1 cellular context compared by ENCODE assay signal in the genomic region with DNA sequence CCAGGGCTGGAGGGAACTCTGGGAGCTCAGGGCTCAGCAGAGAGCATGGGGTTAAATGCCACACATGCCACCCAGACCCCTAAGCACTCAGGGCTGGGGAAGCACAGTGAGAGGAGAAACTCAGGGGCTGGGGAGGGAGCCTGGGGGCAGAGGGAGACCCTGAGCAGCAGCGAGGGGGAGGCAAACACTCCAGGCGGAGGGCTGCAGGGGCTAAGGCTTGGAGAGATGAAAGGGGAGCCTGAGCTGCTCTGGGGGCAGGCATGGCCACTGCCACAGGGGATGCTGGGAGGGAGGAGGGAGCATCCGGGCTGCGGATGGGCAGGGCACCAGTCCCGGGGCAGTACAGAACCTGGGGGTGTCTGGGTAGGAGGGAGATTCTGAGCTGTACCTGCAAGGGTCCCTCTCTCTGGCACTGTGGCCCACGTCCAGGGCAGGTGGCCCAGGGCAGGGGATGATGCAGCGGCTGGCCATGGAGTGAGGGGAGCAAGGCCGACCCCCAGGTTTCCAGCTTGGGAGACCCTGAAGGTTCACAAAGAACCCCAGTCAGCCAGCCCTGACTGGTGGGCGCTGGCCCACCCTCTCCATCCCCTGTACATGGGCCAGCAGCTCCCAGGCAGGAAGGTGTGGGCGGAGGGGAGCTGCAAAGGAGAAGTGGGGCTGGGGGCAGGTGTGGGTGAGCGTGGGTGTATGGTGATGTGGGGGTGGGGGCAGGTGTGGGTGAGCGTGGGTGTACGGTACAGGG.
TF ChIP-seq lines count a peak whose summit lies in the region.

No MANE protein-coding gene starts in this region.

TF ChIP-seq in GM23338, 12 proteins besides CTCF, POLR2A, EP300 and RAD21:
- TF ChIP-seq, protein P1, sequence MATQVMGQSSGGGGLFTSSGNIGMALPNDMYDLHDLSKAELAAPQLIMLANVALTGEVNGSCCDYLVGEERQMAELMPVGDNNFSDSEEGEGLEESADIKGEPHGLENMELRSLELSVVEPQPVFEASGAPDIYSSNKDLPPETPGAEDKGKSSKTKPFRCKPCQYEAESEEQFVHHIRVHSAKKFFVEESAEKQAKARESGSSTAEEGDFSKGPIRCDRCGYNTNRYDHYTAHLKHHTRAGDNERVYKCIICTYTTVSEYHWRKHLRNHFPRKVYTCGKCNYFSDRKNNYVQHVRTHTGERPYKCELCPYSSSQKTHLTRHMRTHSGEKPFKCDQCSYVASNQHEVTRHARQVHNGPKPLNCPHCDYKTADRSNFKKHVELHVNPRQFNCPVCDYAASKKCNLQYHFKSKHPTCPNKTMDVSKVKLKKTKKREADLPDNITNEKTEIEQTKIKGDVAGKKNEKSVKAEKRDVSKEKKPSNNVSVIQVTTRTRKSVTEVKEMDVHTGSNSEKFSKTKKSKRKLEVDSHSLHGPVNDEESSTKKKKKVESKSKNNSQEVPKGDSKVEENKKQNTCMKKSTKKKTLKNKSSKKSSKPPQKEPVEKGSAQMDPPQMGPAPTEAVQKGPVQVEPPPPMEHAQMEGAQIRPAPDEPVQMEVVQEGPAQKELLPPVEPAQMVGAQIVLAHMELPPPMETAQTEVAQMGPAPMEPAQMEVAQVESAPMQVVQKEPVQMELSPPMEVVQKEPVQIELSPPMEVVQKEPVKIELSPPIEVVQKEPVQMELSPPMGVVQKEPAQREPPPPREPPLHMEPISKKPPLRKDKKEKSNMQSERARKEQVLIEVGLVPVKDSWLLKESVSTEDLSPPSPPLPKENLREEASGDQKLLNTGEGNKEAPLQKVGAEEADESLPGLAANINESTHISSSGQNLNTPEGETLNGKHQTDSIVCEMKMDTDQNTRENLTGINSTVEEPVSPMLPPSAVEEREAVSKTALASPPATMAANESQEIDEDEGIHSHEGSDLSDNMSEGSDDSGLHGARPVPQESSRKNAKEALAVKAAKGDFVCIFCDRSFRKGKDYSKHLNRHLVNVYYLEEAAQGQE (IDR thresholded peaks at IDR 0.05; ENCODE audit: unreplicated experiment) = no peak
- TF ChIP-seq NANOG (IDR thresholded peaks at IDR 0.05; ENCODE audit: borderline replicate concordance) (no peak), STAT1 (IDR thresholded peaks at IDR 0.05; ENCODE audit: unreplicated experiment) (no peak), POLR2AphosphoS5 (IDR thresholded peaks at IDR 0.05; ENCODE audit: low read depth) (no peak; the same call in 1 of the 2 replicates), CREB1 (CRISPR knock-in tag; IDR thresholded peaks at IDR 0.05; ENCODE audit: low read depth) (no peak), EZH2 (IDR thresholded peaks at IDR 0.05; ENCODE audit: low read depth, unreplicated experiment) (no peak), ZNF114 (CRISPR knock-in tag; IDR thresholded peaks at IDR 0.05) (no peak), ZNF331 (CRISPR knock-in tag; IDR thresholded peaks at IDR 0.05; ENCODE audit: low read depth) (no peak), JUNB (IDR thresholded peaks at IDR 0.05; ENCODE audit: unreplicated experiment) (no peak), EZH2phosphoT487 (IDR thresholded peaks at IDR 0.05; ENCODE audit: unreplicated experiment) (no peak)
- TF ChIP-seq, protein P2, sequence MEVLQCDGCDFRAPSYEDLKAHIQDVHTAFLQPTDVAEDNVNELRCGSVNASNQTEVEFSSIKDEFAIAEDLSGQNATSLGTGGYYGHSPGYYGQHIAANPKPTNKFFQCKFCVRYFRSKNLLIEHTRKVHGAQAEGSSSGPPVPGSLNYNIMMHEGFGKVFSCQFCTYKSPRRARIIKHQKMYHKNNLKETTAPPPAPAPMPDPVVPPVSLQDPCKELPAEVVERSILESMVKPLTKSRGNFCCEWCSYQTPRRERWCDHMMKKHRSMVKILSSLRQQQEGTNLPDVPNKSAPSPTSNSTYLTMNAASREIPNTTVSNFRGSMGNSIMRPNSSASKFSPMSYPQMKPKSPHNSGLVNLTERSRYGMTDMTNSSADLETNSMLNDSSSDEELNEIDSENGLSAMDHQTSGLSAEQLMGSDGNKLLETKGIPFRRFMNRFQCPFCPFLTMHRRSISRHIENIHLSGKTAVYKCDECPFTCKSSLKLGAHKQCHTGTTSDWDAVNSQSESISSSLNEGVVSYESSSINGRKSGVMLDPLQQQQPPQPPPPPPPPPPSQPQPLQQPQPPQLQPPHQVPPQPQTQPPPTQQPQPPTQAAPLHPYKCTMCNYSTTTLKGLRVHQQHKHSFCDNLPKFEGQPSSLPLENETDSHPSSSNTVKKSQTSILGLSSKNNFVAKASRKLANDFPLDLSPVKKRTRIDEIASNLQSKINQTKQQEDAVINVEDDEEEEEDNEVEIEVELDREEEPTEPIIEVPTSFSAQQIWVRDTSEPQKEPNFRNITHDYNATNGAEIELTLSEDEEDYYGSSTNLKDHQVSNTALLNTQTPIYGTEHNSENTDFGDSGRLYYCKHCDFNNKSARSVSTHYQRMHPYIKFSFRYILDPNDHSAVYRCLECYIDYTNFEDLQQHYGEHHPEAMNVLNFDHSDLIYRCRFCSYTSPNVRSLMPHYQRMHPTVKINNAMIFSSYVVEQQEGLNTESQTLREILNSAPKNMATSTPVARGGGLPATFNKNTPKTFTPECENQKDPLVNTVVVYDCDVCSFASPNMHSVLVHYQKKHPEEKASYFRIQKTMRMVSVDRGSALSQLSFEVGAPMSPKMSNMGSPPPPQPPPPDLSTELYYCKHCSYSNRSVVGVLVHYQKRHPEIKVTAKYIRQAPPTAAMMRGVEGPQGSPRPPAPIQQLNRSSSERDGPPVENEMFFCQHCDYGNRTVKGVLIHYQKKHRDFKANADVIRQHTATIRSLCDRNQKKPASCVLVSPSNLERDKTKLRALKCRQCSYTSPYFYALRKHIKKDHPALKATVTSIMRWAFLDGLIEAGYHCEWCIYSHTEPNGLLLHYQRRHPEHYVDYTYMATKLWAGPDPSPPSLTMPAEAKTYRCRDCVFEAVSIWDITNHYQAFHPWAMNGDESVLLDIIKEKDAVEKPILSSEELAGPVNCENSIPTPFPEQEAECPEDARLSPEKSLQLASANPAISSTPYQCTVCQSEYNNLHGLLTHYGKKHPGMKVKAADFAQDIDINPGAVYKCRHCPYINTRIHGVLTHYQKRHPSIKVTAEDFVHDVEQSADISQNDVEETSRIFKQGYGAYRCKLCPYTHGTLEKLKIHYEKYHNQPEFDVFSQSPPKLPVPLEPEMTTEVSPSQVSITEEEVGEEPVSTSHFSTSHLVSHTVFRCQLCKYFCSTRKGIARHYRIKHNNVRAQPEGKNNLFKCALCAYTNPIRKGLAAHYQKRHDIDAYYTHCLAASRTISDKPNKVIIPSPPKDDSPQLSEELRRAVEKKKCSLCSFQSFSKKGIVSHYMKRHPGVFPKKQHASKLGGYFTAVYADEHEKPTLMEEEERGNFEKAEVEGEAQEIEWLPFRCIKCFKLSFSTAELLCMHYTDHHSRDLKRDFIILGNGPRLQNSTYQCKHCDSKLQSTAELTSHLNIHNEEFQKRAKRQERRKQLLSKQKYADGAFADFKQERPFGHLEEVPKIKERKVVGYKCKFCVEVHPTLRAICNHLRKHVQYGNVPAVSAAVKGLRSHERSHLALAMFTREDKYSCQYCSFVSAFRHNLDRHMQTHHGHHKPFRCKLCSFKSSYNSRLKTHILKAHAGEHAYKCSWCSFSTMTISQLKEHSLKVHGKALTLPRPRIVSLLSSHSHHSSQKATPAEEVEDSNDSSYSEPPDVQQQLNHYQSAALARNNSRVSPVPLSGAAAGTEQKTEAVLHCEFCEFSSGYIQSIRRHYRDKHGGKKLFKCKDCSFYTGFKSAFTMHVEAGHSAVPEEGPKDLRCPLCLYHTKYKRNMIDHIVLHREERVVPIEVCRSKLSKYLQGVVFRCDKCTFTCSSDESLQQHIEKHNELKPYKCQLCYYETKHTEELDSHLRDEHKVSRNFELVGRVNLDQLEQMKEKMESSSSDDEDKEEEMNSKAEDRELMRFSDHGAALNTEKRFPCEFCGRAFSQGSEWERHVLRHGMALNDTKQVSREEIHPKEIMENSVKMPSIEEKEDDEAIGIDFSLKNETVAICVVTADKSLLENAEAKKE (CRISPR knock-in tag; IDR thresholded peaks at IDR 0.05) = no peak
- TF ChIP-seq, protein P3, sequence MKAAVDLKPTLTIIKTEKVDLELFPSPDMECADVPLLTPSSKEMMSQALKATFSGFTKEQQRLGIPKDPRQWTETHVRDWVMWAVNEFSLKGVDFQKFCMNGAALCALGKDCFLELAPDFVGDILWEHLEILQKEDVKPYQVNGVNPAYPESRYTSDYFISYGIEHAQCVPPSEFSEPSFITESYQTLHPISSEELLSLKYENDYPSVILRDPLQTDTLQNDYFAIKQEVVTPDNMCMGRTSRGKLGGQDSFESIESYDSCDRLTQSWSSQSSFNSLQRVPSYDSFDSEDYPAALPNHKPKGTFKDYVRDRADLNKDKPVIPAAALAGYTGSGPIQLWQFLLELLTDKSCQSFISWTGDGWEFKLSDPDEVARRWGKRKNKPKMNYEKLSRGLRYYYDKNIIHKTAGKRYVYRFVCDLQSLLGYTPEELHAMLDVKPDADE (IDR thresholded peaks at IDR 0.05) = no peak
